8 cellular contexts compared by ENCODE assay signal in the genomic region with DNA sequence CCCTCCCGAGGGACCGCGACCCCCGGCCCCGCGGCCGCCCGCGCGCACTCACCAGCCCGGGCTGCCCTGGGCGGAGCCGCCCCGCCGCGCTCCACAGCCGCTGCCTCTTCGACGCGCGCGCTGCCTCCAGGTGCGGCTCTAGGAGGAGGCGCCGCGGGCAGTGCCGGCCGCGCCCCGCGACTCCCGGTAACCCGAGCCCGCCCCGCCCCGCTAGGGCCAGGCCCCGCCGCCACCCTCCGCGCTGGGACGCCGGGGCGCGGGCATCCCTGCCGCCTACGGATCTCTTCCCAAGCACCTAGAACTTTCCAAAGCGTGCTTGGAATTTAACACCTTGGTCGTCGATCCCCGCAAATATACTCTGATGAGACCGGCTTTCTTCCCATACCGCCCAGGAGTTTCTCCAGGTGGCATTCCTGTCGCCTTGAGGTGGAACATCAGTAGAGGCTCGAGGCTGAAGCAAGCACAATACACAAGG. TPM values are rescaled to one million over a fixed set of nuclear protein-coding genes. Genes with fewer than 3 reads are reported as not detected.
DNase-seq lines count a peak whose midpoint lies in the region; ATAC-seq, FAIRE-seq and TF ChIP-seq lines count a peak whose summit lies in the region.

A gene with protein sequence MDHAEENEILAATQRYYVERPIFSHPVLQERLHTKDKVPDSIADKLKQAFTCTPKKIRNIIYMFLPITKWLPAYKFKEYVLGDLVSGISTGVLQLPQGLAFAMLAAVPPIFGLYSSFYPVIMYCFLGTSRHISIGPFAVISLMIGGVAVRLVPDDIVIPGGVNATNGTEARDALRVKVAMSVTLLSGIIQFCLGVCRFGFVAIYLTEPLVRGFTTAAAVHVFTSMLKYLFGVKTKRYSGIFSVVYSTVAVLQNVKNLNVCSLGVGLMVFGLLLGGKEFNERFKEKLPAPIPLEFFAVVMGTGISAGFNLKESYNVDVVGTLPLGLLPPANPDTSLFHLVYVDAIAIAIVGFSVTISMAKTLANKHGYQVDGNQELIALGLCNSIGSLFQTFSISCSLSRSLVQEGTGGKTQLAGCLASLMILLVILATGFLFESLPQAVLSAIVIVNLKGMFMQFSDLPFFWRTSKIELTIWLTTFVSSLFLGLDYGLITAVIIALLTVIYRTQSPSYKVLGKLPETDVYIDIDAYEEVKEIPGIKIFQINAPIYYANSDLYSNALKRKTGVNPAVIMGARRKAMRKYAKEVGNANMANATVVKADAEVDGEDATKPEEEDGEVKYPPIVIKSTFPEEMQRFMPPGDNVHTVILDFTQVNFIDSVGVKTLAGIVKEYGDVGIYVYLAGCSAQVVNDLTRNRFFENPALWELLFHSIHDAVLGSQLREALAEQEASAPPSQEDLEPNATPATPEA (minus strand): TSS at position 162 of the 475 bp plus-strand sequence. CDS start 24,693 bp downstream, outside the sequence.

- intact Hi-C loops in activated CD4-positive, alpha-beta T cell treated with anti-CD3 and anti-CD28 coated beads, Interleukin-2, amount 10 ng/mL, durations not matched to agents 24 days and 14 days (cut with micrococcal nuclease) = loop anchor here (5.0 kb wide), 1 partner anchor 541 kb away; a partner anchor contains a TSS
- intact Hi-C loops in kidney (cut with DNase I) = no loop called here

- TF ChIP-seq CTCF in astrocyte of the cerebellum (IDR thresholded peaks at IDR 0.05; ENCODE audit: low read depth, low read length, missing control alignments) (no peak), kidney (IDR thresholded peaks at IDR 0.05; ENCODE audit: borderline replicate concordance, extremely low read depth, insufficient read depth) (no peak), suprapubic skin (IDR thresholded peaks at IDR 0.05) (no peak)

- H3K9me3 ChIP-seq in kidney (ENCODE audit: control insufficient read depth in 1 of 2, low read length in 2 of 2) (no peaks in the 10 kb centered on the region), suprapubic skin (no peaks in the 10 kb centered on the region)

- peaks cover 63% of the 10 kb centered on the region for H3K27me3 Mint-ChIP-seq in activated CD4-positive, alpha-beta T cell treated with anti-CD3 and anti-CD28 coated beads, Interleukin-2, amount 10 ng/mL, durations not matched to agents 24 days and 14 days

- no peaks in the 10 kb centered on the region for H3K36me3 ChIP-seq in kidney (ENCODE audit: control insufficient read depth in 1 of 2, insufficient read depth in 2 of 2, low read length in 2 of 2)
- no peaks in the 10 kb centered on the region for H3K36me3 ChIP-seq in suprapubic skin

- H3K4me1 ChIP-seq in kidney (ENCODE audit: control insufficient read depth in 1 of 2, insufficient read depth in 1 of 2, low read depth in 1 of 2, low read length in 2 of 2) (peaks cover 0 to 6% of the 10 kb centered on the region in 2 donors), suprapubic skin (peaks cover 24% of the 10 kb centered on the region)

- H3K27ac ChIP-seq in kidney (ENCODE audit: low read depth in 2 of 2, low read length in 2 of 2) (no peak within 1 kb of the TSS), suprapubic skin (peak within 1 kb of the TSS; percentile 24)

- no peak for ATAC-seq in HG02884 (IDR thresholded peaks at IDR 0.05; ENCODE audit: unreplicated experiment)

- H3K4me3 Mint-ChIP-seq in activated CD4-positive, alpha-beta T cell treated with anti-CD3 and anti-CD28 coated beads, Interleukin-2, amount 10 ng/mL, durations not matched to agents 24 days and 14 days = peak within 1 kb of the TSS; percentile 81

- WGBS in suprapubic skin = 6% methylated on average over 16 of the region's 54 CpGs

- H3K4me3 ChIP-seq in astrocyte of the cerebellum (ENCODE audit: low read depth, low read length) = peak within 1 kb of the TSS; percentile 31
- peak within 1 kb of the TSS; percentile 35 to 55 for H3K4me3 ChIP-seq in kidney (ENCODE audit: low read length in 2 of 2)
- H3K4me3 ChIP-seq in suprapubic skin = peak within 1 kb of the TSS; percentile 53

- FAIRE-seq in kidney (lab: Jason Lieb, UNC) = no peak

- H3K9ac ChIP-seq in kidney (ENCODE audit: low read length in 2 of 2) = no peak within 1 kb of the TSS

- TF ChIP-seq EP300 in suprapubic skin (IDR thresholded peaks at IDR 0.05) = no peak

- H3K27ac Mint-ChIP-seq in activated CD4-positive, alpha-beta T cell treated with anti-CD3 and anti-CD28 coated beads, Interleukin-2, amount 10 ng/mL, durations not matched to agents 24 days and 14 days = no peak within 1 kb of the TSS

- H3K9me3 Mint-ChIP-seq in activated CD4-positive, alpha-beta T cell treated with anti-CD3 and anti-CD28 coated beads, Interleukin-2, amount 10 ng/mL, durations not matched to agents 24 days and 14 days = no peaks in the 10 kb centered on the region

- H3K27me3 ChIP-seq in suprapubic skin = peaks cover 33% of the 10 kb centered on the region

- peak; percentile 66 for DNase-seq in activated CD4-positive, alpha-beta T cell treated with anti-CD3 and anti-CD28 coated beads, Interleukin-2, amount 10 ng/mL, durations not matched to agents 24 days and 14 days
- no peak for DNase-seq in activated CD4-positive, alpha-beta T cell treated with anti-CD3 and anti-CD28 coated beads for 1 hour
- DNase-seq in NCI-H1105 (lab: John Stamatoyannopoulos, UW) = peak; percentile 65
- DNase-seq in astrocyte of the cerebellum (ENCODE audit: low read depth) = no peak
- peak; percentile 75 for DNase-seq in kidney
- DNase-seq in suprapubic skin (ENCODE audit: low spot score in 2 of 2) = no peak
- DNase-seq in KG1 (lab: John Stamatoyannopoulos, UW) = no peak

- TF ChIP-seq POLR2A in suprapubic skin (IDR thresholded peaks at IDR 0.05) = no peak

- no peaks in the 10 kb centered on the region for H3K36me3 Mint-ChIP-seq in activated CD4-positive, alpha-beta T cell treated with anti-CD3 and anti-CD28 coated beads, Interleukin-2, amount 10 ng/mL, durations not matched to agents 24 days and 14 days (ENCODE audit: low read depth)

- in situ Hi-C loops in astrocyte of the cerebellum (cut with HindIII; ENCODE audit: low sequenced_read_pairs) = no loop called here

- H3K4me1 Mint-ChIP-seq in activated CD4-positive, alpha-beta T cell treated with anti-CD3 and anti-CD28 coated beads, Interleukin-2, amount 10 ng/mL, durations not matched to agents 24 days and 14 days = peaks cover 4% of the 10 kb centered on the region

RNA-seq across cellular contexts. Expression of the gene that starts here (rescaled TPM):
- total RNA-seq in activated CD4-positive, alpha-beta T cell treated with anti-CD3 and anti-CD28 coated beads, Interleukin-2, amount 10 ng/mL, durations not matched to agents 24 days and 14 days = not detected in 2 replicates
- total RNA-seq in kidney = 1.2 TPM
- polyA plus RNA-seq in kidney (ENCODE audit: insufficient read depth, low read depth, low replicate concordance) = not detected
- total RNA-seq in suprapubic skin = 1 to 10 TPM in 2 of 4 donors, under 1 TPM in 2; 0.42 to 5.3 (median 0.90) TPM

Comparison
In these comparisons a context has a peak if more than half of its experiments do, and no peak if none do; other contexts are left out.
1. Peak in DNase-seq in activated CD4-positive, alpha-beta T cell treated with anti-CD3 and anti-CD28 coated beads, Interleukin-2, amount 10 ng/mL, durations not matched to agents 24 days and 14 days; RNA of the gene not detected or under 1 TPM.
2. DNase-seq: peak in NCI-H1105 (single experiment) and kidney (single experiment); none in activated CD4-positive, alpha-beta T cell treated with anti-CD3 and anti-CD28 coated beads for 1 hour (single experiment), astrocyte of the cerebellum (single experiment), suprapubic skin (0 of 2) and KG1 (single experiment).
3. Peak in every context shown above with its lines, with median percentiles within 50 percentile points of each other: H3K4me3 ChIP-seq.